In genomic region chr16:30984669-30985400, GRCh38 we compare ENCODE assay signal across 1 cellular context.
TF ChIP-seq lines count a peak whose summit lies in the region.

Gene HSD3B7 (plus strand): TSS chr16:30985207. CDS start chr16:30985659, 452 bp downstream.

TF ChIP-seq in HepG2, 621 proteins besides CTCF, POLR2A, EP300 and RAD21 (continued from another document and continues in another):
- TF ChIP-seq ZNF280D (CRISPR knock-in tag; IDR thresholded peaks at IDR 0.05) (no peak), PCBP2 (optimal IDR thresholded peaks at IDR 0.05; ENCODE audit: low read depth, low read length, poor library complexity, severe bottlenecking) (no peak), ZNF17 (CRISPR knock-in tag; IDR thresholded peaks at IDR 0.05) (no peak), TCF7L2 (IDR thresholded peaks at IDR 0.05; ENCODE audit: low read depth, low read length) (no peak), ZMYM2 (CRISPR knock-in tag; IDR thresholded peaks at IDR 0.05) (peak; percentile 60; the same call in 1 of the 2 replicates), ZNF564 (CRISPR knock-in tag; IDR thresholded peaks at IDR 0.05) (no peak; the same call in 1 of the 2 replicates), TEAD3 (CRISPR knock-in tag; optimal IDR thresholded peaks at IDR 0.05; ENCODE audit: borderline replicate concordance) (peak; percentile 80), ZSCAN5A (CRISPR knock-in tag; IDR thresholded peaks at IDR 0.05; ENCODE audit: borderline replicate concordance) (no peak), HCFC1 (IDR thresholded peaks at IDR 0.05; ENCODE audit: low read depth, low read length) (no peak), ZNF18 (CRISPR knock-in tag; IDR thresholded peaks at IDR 0.05; ENCODE audit: insufficient replicate concordance) (no peak), TBP (CRISPR knock-in tag; IDR thresholded peaks at IDR 0.05) (no peak), JDP2 (CRISPR knock-in tag; IDR thresholded peaks at IDR 0.05; ENCODE audit: borderline replicate concordance) (no peak), ZNF256 (CRISPR knock-in tag; conservative IDR thresholded peaks at IDR 0.05) (no peak), XBP1 (CRISPR knock-in tag; IDR thresholded peaks at IDR 0.05) (no peak), MED8 (CRISPR knock-in tag; IDR thresholded peaks at IDR 0.05; ENCODE audit: insufficient replicate concordance) (no peak), ZNF567 (CRISPR knock-in tag; IDR thresholded peaks at IDR 0.05; ENCODE audit: borderline replicate concordance) (peak; percentile 80; the same call in 1 of the 2 replicates), MLXIP (CRISPR knock-in tag; IDR thresholded peaks at IDR 0.05; ENCODE audit: borderline replicate concordance) (no peak), KDM6A (CRISPR knock-in tag; IDR thresholded peaks at IDR 0.05; ENCODE audit: low read depth) (no peak), MLLT10 (CRISPR knock-in tag; IDR thresholded peaks at IDR 0.05) (no peak), ZFP41 (CRISPR knock-in tag; IDR thresholded peaks at IDR 0.05; ENCODE audit: borderline replicate concordance) (no peak), WIZ (CRISPR knock-in tag; IDR thresholded peaks at IDR 0.05) (0 out of 2 replicates have a peak, but pooled peaks have one; percentile 24), MAFG (CRISPR knock-in tag; IDR thresholded peaks at IDR 0.05) (no peak), MTA1 (CRISPR knock-in tag; IDR thresholded peaks at IDR 0.05; ENCODE audit: borderline replicate concordance) (no peak), IRF9 (CRISPR knock-in tag; IDR thresholded peaks at IDR 0.05; ENCODE audit: borderline replicate concordance) (peak; percentile 6; the same call in 1 of the 2 replicates), AHDC1 (CRISPR knock-in tag; IDR thresholded peaks at IDR 0.05; ENCODE audit: borderline replicate concordance) (no peak)
- TF ChIP-seq, protein P1, sequence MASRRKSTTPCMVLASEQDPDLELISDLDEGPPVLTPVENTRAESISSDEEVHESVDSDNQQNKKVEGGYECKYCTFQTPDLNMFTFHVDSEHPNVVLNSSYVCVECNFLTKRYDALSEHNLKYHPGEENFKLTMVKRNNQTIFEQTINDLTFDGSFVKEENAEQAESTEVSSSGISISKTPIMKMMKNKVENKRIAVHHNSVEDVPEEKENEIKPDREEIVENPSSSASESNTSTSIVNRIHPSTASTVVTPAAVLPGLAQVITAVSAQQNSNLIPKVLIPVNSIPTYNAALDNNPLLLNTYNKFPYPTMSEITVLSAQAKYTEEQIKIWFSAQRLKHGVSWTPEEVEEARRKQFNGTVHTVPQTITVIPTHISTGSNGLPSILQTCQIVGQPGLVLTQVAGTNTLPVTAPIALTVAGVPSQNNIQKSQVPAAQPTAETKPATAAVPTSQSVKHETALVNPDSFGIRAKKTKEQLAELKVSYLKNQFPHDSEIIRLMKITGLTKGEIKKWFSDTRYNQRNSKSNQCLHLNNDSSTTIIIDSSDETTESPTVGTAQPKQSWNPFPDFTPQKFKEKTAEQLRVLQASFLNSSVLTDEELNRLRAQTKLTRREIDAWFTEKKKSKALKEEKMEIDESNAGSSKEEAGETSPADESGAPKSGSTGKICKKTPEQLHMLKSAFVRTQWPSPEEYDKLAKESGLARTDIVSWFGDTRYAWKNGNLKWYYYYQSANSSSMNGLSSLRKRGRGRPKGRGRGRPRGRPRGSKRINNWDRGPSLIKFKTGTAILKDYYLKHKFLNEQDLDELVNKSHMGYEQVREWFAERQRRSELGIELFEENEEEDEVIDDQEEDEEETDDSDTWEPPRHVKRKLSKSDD (CRISPR knock-in tag; IDR thresholded peaks at IDR 0.05; ENCODE audit: low read depth), result no peak
- TF ChIP-seq, protein P2, sequence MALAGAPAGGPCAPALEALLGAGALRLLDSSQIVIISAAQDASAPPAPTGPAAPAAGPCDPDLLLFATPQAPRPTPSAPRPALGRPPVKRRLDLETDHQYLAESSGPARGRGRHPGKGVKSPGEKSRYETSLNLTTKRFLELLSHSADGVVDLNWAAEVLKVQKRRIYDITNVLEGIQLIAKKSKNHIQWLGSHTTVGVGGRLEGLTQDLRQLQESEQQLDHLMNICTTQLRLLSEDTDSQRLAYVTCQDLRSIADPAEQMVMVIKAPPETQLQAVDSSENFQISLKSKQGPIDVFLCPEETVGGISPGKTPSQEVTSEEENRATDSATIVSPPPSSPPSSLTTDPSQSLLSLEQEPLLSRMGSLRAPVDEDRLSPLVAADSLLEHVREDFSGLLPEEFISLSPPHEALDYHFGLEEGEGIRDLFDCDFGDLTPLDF (CRISPR knock-in tag; IDR thresholded peaks at IDR 0.05), result peak; percentile 21; the same call in 1 of the 2 replicates
- TF ChIP-seq, protein P3, sequence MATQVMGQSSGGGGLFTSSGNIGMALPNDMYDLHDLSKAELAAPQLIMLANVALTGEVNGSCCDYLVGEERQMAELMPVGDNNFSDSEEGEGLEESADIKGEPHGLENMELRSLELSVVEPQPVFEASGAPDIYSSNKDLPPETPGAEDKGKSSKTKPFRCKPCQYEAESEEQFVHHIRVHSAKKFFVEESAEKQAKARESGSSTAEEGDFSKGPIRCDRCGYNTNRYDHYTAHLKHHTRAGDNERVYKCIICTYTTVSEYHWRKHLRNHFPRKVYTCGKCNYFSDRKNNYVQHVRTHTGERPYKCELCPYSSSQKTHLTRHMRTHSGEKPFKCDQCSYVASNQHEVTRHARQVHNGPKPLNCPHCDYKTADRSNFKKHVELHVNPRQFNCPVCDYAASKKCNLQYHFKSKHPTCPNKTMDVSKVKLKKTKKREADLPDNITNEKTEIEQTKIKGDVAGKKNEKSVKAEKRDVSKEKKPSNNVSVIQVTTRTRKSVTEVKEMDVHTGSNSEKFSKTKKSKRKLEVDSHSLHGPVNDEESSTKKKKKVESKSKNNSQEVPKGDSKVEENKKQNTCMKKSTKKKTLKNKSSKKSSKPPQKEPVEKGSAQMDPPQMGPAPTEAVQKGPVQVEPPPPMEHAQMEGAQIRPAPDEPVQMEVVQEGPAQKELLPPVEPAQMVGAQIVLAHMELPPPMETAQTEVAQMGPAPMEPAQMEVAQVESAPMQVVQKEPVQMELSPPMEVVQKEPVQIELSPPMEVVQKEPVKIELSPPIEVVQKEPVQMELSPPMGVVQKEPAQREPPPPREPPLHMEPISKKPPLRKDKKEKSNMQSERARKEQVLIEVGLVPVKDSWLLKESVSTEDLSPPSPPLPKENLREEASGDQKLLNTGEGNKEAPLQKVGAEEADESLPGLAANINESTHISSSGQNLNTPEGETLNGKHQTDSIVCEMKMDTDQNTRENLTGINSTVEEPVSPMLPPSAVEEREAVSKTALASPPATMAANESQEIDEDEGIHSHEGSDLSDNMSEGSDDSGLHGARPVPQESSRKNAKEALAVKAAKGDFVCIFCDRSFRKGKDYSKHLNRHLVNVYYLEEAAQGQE (IDR thresholded peaks at IDR 0.05; ENCODE audit: borderline replicate concordance in 1 of 2, low read depth in 1 of 2, low read length in 2 of 2), result no peak
